ENCODE assay signal across 14 cellular contexts in genomic region chr5:111670826-111671492, GRCh38.
DNase-seq lines count a peak whose midpoint lies in the region; ATAC-seq and TF ChIP-seq lines count a peak whose summit lies in the region.
"Had no signal": no experiment of that assay in that cellular context is flagged by ENCODE, and none has a peak within 500 bp of the region (broad histone marks: within the 10 kb centered on the region; RNA-seq: fewer than 3 reads in every experiment).

No MANE protein-coding gene starts in this region.

- peak; percentile 49 for TF ChIP-seq CTCF in epithelial cell of proximal tubule (conservative IDR thresholded peaks at IDR 0.05; ENCODE audit: low read depth, low read length)
- TF ChIP-seq CTCF in smooth muscle cell (IDR thresholded peaks at IDR 0.05; ENCODE audit: borderline replicate concordance, insufficient read depth, poor library complexity, severe bottlenecking) = peak; percentile 12

- H3K4me3 ChIP-seq in epithelial cell of proximal tubule (ENCODE audit: low read depth, low read length) (no peak overlapping the region), smooth muscle cell (no peak overlapping the region)
- H3K4me3 ChIP-seq: lung, skin epidermis had no signal

- peak overlapping the region; percentile 80 for H3K27ac ChIP-seq in smooth muscle cell (ENCODE audit: low read depth)
- H3K27ac ChIP-seq: 22Rv1 had no signal

- no peak for ATAC-seq in HG02885 (IDR thresholded peaks at IDR 0.05; ENCODE audit: poor library complexity, unreplicated experiment)
- no peak for ATAC-seq in HG03520 (IDR thresholded peaks at IDR 0.05; ENCODE audit: unreplicated experiment)
- ATAC-seq: activated naive CD4-positive, alpha-beta T cell treated with anti-CD3 and anti-CD28 coated beads, Interleukin-2, amount 50 U/mL, for 72 hours had no signal

- H3K9me3 ChIP-seq in smooth muscle cell (replicated peaks; ENCODE audit: low read depth) = no peaks in the 10 kb centered on the region

- 74% methylated on average over 3 of the region's 3 CpGs for WGBS in smooth muscle cell (ENCODE audit: low lambda C conversion rate)

- no peaks in the 10 kb centered on the region for H3F3A ChIP-seq in smooth muscle cell (ENCODE audit: low read depth)

- H4K20me1 ChIP-seq in smooth muscle cell (ENCODE audit: low read depth) = no peaks in the 10 kb centered on the region

- H3K4me1 ChIP-seq in smooth muscle cell (ENCODE audit: low read depth) = no peaks in the 10 kb centered on the region

- H2AFZ ChIP-seq in smooth muscle cell (ENCODE audit: low read depth) = no peak overlapping the region

- no peaks in the 10 kb centered on the region for H3K36me3 ChIP-seq in smooth muscle cell (ENCODE audit: low read depth)

- H3K4me2 ChIP-seq in smooth muscle cell = no peak overlapping the region

- DNase-seq in DMS53 (lab: John Stamatoyannopoulos, UW) (peak; percentile 37), DMS53 treated with DMSO at 0.1 percent for 48 hours (lab: John Stamatoyannopoulos, UW; ENCODE audit: unreplicated experiment) (no peak), RKO (ENCODE audit: low spot score) (peak; percentile 14), epithelial cell of proximal tubule (ENCODE audit: low read depth) (peak; percentile 74), smooth muscle cell (lab: John Stamatoyannopoulos, UW; ENCODE audit: unreplicated experiment) (no peak)
- no peak for DNase-seq in stimulated activated CD4-positive, alpha-beta T cell treated with anti-CD3 and anti-CD28 coated beads, Interleukin-2, amount 100 ng/mL, for 48 hours
- DNase-seq: activated B cell treated with CpG ODN at 0.5 μM for 24 hours; activated CD8-positive, alpha-beta memory T cell treated with anti-CD3 and anti-CD28 coated beads, Interleukin-2, amount 50 U/mL, for 4 hours had no signal

- H3K27me3 ChIP-seq in smooth muscle cell (ENCODE audit: low read depth) = no peaks in the 10 kb centered on the region

- no peaks in the 10 kb centered on the region for H3K79me2 ChIP-seq in smooth muscle cell (ENCODE audit: low read depth)

- H3K9ac ChIP-seq in smooth muscle cell (ENCODE audit: low read depth) = peak overlapping the region; percentile 40

Comparison
In these comparisons a context has a peak if more than half of its experiments do, and no peak if none do; other contexts are left out.
1. DNase-seq: peak in DMS53 (single experiment), RKO (single experiment) and epithelial cell of proximal tubule (single experiment); none in DMS53 treated with DMSO at 0.1 percent for 48 hours (single experiment), smooth muscle cell (single experiment) and stimulated activated CD4-positive, alpha-beta T cell treated with anti-CD3 and anti-CD28 coated beads, Interleukin-2, amount 100 ng/mL, for 48 hours (0 of 2).